In genomic region chr2:45814951-45815621, GRCh38 we compare ENCODE assay signal across 20 cellular contexts.
DNase-seq lines count a peak whose midpoint lies in the region; ATAC-seq and TF ChIP-seq lines count a peak whose summit lies in the region.
"Had no signal": no experiment of that assay in that cellular context is flagged by ENCODE, and none has a peak within 500 bp of the region (broad histone marks: within the 10 kb centered on the region; RNA-seq: fewer than 3 reads in every experiment).

No MANE protein-coding gene starts in this region.

- H3K4me1 ChIP-seq in Karpas-422 (ENCODE audit: low read length) (peaks cover 93% of the 10 kb centered on the region), PC-9 (replicated peaks; ENCODE audit: insufficient read depth) (peaks cover 53% of the 10 kb centered on the region)
- H3K4me1 ChIP-seq: colonic mucosa had no signal

- H3K4me2 ChIP-seq in Karpas-422 (ENCODE audit: low read depth, low read length, poor library complexity, severe bottlenecking) (peak overlapping the region; percentile 42), PC-9 (peak overlapping the region; percentile 10; the same call in 1 of the 2 replicates)

- no peak for ATAC-seq in activated T-cell treated with anti-CD3 and anti-CD28 coated beads, Interleukin-2, amount 50 U/mL, for 72 hours (replicated peaks in 1 of 2)
- ATAC-seq: activated naive CD4-positive, alpha-beta T cell treated with anti-CD3 and anti-CD28 coated beads, Interleukin-2, amount 50 U/mL, for 72 hours; natural killer cell had no signal

- CTCF ChIA-PET in PC-9 (lab: Charles Lee) = no interaction called here
- CTCF ChIA-PET in activated naive CD4-positive, alpha-beta T cell treated with anti-CD3 and anti-CD28 coated beads for 36 hours (lab: Charles Lee) = interaction anchor here (0.6 kb wide), 1 partner anchor 801 kb away, joined by 3 read pairs; no protein-coding TSS in a partner anchor

- H3K27ac ChIP-seq in Karpas-422 (ENCODE audit: low read length) (peak overlapping the region; percentile 66), PC-9 (no peak overlapping the region)
- H3K27ac ChIP-seq: 22Rv1, C4-2B, colonic mucosa had no signal

- H3K4me3 ChIP-seq in Karpas-422 (ENCODE audit: low read length) (no peak overlapping the region), PC-9 (no peak overlapping the region), retinal pigment epithelial cell (ENCODE audit: low read length) (no peak overlapping the region)
- H3K4me3 ChIP-seq: colonic mucosa had no signal

- H3K9me2 ChIP-seq in Karpas-422 (replicated peaks; ENCODE audit: insufficient read depth, low read length) = no peaks in the 10 kb centered on the region
- no peaks in the 10 kb centered on the region for H3K9me2 ChIP-seq in PC-9 (ENCODE audit: insufficient read depth)

- H3K9ac ChIP-seq in Karpas-422 (ENCODE audit: low read length) = peak overlapping the region; percentile 18; the same call in 1 of the 2 replicates

- no peak overlapping the region for H2AFZ ChIP-seq in Karpas-422 (ENCODE audit: low read length)
- H2AFZ ChIP-seq in PC-9 = no peak overlapping the region

- intact Hi-C loops in PC-9 (cut with micrococcal nuclease; ENCODE audit: unreplicated experiment) = no loop called here
- intact Hi-C loops in activated naive CD4-positive, alpha-beta T cell treated with anti-CD3 and anti-CD28 coated beads for 36 hours (cut with micrococcal nuclease) = no loop called here

- H3K27me3 Mint-ChIP-seq in activated naive CD4-positive, alpha-beta T cell treated with anti-CD3 and anti-CD28 coated beads for 36 hours (ENCODE audit: low read depth) = no peaks in the 10 kb centered on the region
- H3K27me3 Mint-ChIP-seq in activated T-cell treated with anti-CD3 and anti-CD28 coated beads, Interleukin-2, amount 50 U/mL, for 72 hours (ENCODE audit: low read depth) = no peaks in the 10 kb centered on the region

- POLR2A ChIA-PET in PC-9 (lab: Charles Lee; ENCODE audit: unreplicated experiment) = interaction anchor here (0.6 kb wide), 1 partner anchor 387 kb away, joined by 7 read pairs; no protein-coding TSS in a partner anchor

- peak; percentile 4 for DNase-seq in NCI-H1105 treated with DMSO at 0.1 percent for 48 hours (lab: John Stamatoyannopoulos, UW)
- no peak for DNase-seq in NCI-H1105 (lab: John Stamatoyannopoulos, UW)
- no peak for DNase-seq in Karpas-422
- DNase-seq in PC-9 = peak in 1 of 2 experiments; percentile 52
- peak; percentile 53 for DNase-seq in retinal pigment epithelial cell (ENCODE audit: low read depth)
- DNase-seq in activated naive CD4-positive, alpha-beta T cell treated with anti-CD3 and anti-CD28 coated beads for 36 hours = no peak
- DNase-seq in stimulated activated CD4-positive, alpha-beta T cell treated with anti-CD3 and anti-CD28 coated beads, Interleukin-4, amount 100 ng/mL, for 1 hour = no peak
- no peak for DNase-seq in activated T-cell treated with anti-CD3 and anti-CD28 coated beads, Interleukin-2, amount 50 U/mL, for 72 hours
- DNase-seq: activated T-cell treated with anti-CD3 and anti-CD28 coated beads for 4 hours, colonic mucosa, DMS153, islet precursor cell, Kasumi-1, mammary epithelial cell, natural killer cell, NCI-H1092 treated with DMSO at 0.1 percent for 48 hours, NCI-H774 had no signal

- BruUV-seq in PC-9 (replicated peaks; lab: Mats Ljungman, UMichigan) = no TSS peak

- H3K4me3 Mint-ChIP-seq in activated naive CD4-positive, alpha-beta T cell treated with anti-CD3 and anti-CD28 coated beads for 36 hours = no peak overlapping the region
- no peak overlapping the region for H3K4me3 Mint-ChIP-seq in activated T-cell treated with anti-CD3 and anti-CD28 coated beads, Interleukin-2, amount 50 U/mL, for 72 hours
- H3K4me3 Mint-ChIP-seq: natural killer cell had no signal

- H3F3A ChIP-seq in PC-9 (ENCODE audit: insufficient read depth, low read depth) = peaks cover 22% of the 10 kb centered on the region

- no peak for TF ChIP-seq CTCF in PC-9 (conservative IDR thresholded peaks at IDR 0.05)
- no peak for TF ChIP-seq CTCF in retinal pigment epithelial cell (conservative IDR thresholded peaks at IDR 0.05; ENCODE audit: low read depth, low read length)

- H3K79me2 ChIP-seq in Karpas-422 (ENCODE audit: low read length) (peaks cover 99% of the 10 kb centered on the region), PC-9 (ENCODE audit: low read depth) (peaks cover 33% of the 10 kb centered on the region)

- H3K27me3 ChIP-seq in Karpas-422 (ENCODE audit: low read length) = no peaks in the 10 kb centered on the region
- H3K27me3 ChIP-seq in PC-9 (ENCODE audit: insufficient read depth, low read depth) = no peaks in the 10 kb centered on the region
- H3K27me3 ChIP-seq: colonic mucosa had no signal

- H3K9me3 Mint-ChIP-seq in activated naive CD4-positive, alpha-beta T cell treated with anti-CD3 and anti-CD28 coated beads for 36 hours = no peaks in the 10 kb centered on the region
- no peaks in the 10 kb centered on the region for H3K9me3 Mint-ChIP-seq in activated T-cell treated with anti-CD3 and anti-CD28 coated beads, Interleukin-2, amount 50 U/mL, for 72 hours
- H3K9me3 Mint-ChIP-seq: activated naive CD4-positive, alpha-beta T cell treated with anti-CD3 and anti-CD28 coated beads, Interleukin-2, amount 50 U/mL, for 72 hours; natural killer cell had no signal

- no peaks in the 10 kb centered on the region for H3K36me3 ChIP-seq in Karpas-422 (ENCODE audit: insufficient read depth, low read length)
- no peaks in the 10 kb centered on the region for H3K36me3 ChIP-seq in PC-9 (ENCODE audit: low read depth)
- H3K36me3 ChIP-seq: colonic mucosa had no signal

- no peaks in the 10 kb centered on the region for H4K20me1 ChIP-seq in Karpas-422 (ENCODE audit: insufficient read depth, low read depth, low read length)
- H4K20me1 ChIP-seq in PC-9 (ENCODE audit: insufficient read depth) = peaks cover 18% of the 10 kb centered on the region

- peaks cover 9% of the 10 kb centered on the region for H3K4me1 Mint-ChIP-seq in activated naive CD4-positive, alpha-beta T cell treated with anti-CD3 and anti-CD28 coated beads for 36 hours (ENCODE audit: low read depth)
- peaks cover 5% of the 10 kb centered on the region for H3K4me1 Mint-ChIP-seq in activated T-cell treated with anti-CD3 and anti-CD28 coated beads, Interleukin-2, amount 50 U/mL, for 72 hours (ENCODE audit: low read depth)

- H3K36me3 Mint-ChIP-seq in activated naive CD4-positive, alpha-beta T cell treated with anti-CD3 and anti-CD28 coated beads for 36 hours (ENCODE audit: low read depth) = no peaks in the 10 kb centered on the region
- no peaks in the 10 kb centered on the region for H3K36me3 Mint-ChIP-seq in activated T-cell treated with anti-CD3 and anti-CD28 coated beads, Interleukin-2, amount 50 U/mL, for 72 hours (ENCODE audit: insufficient read depth in 2 of 2)
- H3K36me3 Mint-ChIP-seq: activated naive CD4-positive, alpha-beta T cell treated with anti-CD3 and anti-CD28 coated beads, Interleukin-2, amount 50 U/mL, for 72 hours; natural killer cell had no signal

- no peak overlapping the region for H3K27ac Mint-ChIP-seq in activated naive CD4-positive, alpha-beta T cell treated with anti-CD3 and anti-CD28 coated beads for 36 hours
- H3K27ac Mint-ChIP-seq in activated T-cell treated with anti-CD3 and anti-CD28 coated beads, Interleukin-2, amount 50 U/mL, for 72 hours = no peak overlapping the region
- H3K27ac Mint-ChIP-seq: natural killer cell had no signal

- H3K9me3 ChIP-seq in Karpas-422 (ENCODE audit: low read length) (no peaks in the 10 kb centered on the region), PC-9 (ENCODE audit: insufficient read depth, low read depth) (no peaks in the 10 kb centered on the region)
- H3K9me3 ChIP-seq: colonic mucosa had no signal

Comparison
In these comparisons a context has a peak if more than half of its experiments do, and no peak if none do; other contexts are left out.
1. DNase-seq: peak in NCI-H1105 treated with DMSO at 0.1 percent for 48 hours (single experiment) and retinal pigment epithelial cell (single experiment); none in NCI-H1105 (single experiment), Karpas-422 (single experiment), activated naive CD4-positive, alpha-beta T cell treated with anti-CD3 and anti-CD28 coated beads for 36 hours (single experiment), stimulated activated CD4-positive, alpha-beta T cell treated with anti-CD3 and anti-CD28 coated beads, Interleukin-4, amount 100 ng/mL, for 1 hour (single experiment) and activated T-cell treated with anti-CD3 and anti-CD28 coated beads, Interleukin-2, amount 50 U/mL, for 72 hours (0 of 2).